In the genomic region with DNA sequence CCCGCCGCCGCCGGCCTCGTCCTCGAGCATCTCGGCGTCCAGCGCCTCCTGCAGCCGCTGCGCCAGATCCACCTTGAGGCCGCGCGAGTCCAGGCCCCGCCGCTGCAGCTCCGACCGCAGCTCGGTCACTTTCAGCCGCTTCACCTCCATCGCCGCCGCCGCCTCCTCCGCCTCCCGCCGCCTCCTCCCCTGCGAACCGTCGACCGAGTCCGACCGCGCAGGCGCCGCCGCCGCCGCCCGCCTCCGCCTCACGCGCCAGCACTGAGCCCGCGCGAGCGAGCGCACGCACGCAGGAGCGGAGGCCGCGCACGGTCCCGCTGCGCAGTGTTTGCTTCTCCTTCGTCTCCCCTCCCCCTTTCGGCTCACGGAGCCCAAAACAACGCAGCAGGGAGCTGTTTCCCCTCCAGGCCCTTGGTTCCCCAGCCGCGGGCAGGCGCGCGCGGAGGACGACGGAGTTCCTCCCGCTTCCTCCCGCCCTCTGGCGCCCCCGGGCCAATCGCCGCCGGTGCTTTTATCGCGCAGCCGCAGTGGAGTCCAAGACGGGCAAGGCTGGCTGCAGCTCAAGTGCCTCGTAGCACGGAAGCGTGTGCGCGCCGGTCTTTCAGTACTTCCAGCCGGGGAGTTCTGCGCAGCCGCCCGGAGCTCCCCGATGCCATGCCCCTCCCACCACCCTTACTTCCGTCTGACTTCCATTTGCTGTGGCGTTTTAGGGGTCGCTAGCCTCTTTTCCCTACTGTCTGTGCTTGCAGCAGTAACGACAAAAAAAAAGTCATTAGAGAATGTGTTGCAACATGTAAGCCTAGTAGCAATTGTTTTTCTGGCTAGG, we compare ENCODE assay signal across 1 cellular context.
TF ChIP-seq lines count a peak whose summit lies in the region.

HNRNPUL2 (minus strand) TSS at position 451 of the 826 bp plus-strand sequence; CDS start at position 150, 301 bp downstream.

TF ChIP-seq in HepG2, 621 proteins besides CTCF, POLR2A, EP300 and RAD21 (continued from another document and continues in another):
- TF ChIP-seq SP2 (CRISPR knock-in tag; IDR thresholded peaks at IDR 0.05): peak; percentile 88
- TF ChIP-seq ATF7 (IDR thresholded peaks at IDR 0.05): no peak
- TF ChIP-seq ATF7 (CRISPR knock-in tag; IDR thresholded peaks at IDR 0.05): no peak
- TF ChIP-seq TBL1XR1 (IDR thresholded peaks at IDR 0.05; ENCODE audit: borderline replicate concordance, low read length, partially characterized antibody): no peak
- TF ChIP-seq, protein P1, sequence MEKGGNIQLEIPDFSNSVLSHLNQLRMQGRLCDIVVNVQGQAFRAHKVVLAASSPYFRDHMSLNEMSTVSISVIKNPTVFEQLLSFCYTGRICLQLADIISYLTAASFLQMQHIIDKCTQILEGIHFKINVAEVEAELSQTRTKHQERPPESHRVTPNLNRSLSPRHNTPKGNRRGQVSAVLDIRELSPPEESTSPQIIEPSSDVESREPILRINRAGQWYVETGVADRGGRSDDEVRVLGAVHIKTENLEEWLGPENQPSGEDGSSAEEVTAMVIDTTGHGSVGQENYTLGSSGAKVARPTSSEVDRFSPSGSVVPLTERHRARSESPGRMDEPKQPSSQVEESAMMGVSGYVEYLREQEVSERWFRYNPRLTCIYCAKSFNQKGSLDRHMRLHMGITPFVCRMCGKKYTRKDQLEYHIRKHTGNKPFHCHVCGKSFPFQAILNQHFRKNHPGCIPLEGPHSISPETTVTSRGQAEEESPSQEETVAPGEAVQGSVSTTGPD (CRISPR knock-in tag; IDR thresholded peaks at IDR 0.05): no peak
- no peak for TF ChIP-seq SRF (IDR thresholded peaks at IDR 0.05; ENCODE audit: low read depth, low read length)
- no peak for TF ChIP-seq CEBPB (IDR thresholded peaks at IDR 0.05; ENCODE audit: borderline replicate concordance, low read depth, low read length)
- peak; percentile 51; the same call in 1 of the 2 replicates for TF ChIP-seq ISL2 (CRISPR knock-in tag; IDR thresholded peaks at IDR 0.05)
- TF ChIP-seq ZNF740 (CRISPR knock-in tag; IDR thresholded peaks at IDR 0.05): peak; percentile 57; the same call in 1 of the 2 replicates
- no peak; the same call in 1 of the 2 replicates for TF ChIP-seq GZF1 (CRISPR knock-in tag; IDR thresholded peaks at IDR 0.05)
- TF ChIP-seq HIVEP1 (CRISPR knock-in tag; IDR thresholded peaks at IDR 0.05): peak; percentile 73
- TF ChIP-seq ATF7-NPFF (CRISPR knock-in tag; IDR thresholded peaks at IDR 0.05; ENCODE audit: low read depth): peak; percentile 95; the same call in 1 of the 2 replicates
- TF ChIP-seq ZNF678 (CRISPR knock-in tag; IDR thresholded peaks at IDR 0.05): peak; percentile 78; the same call in 1 of the 2 replicates
- peak; percentile 96 for TF ChIP-seq IRF9 (CRISPR knock-in tag; IDR thresholded peaks at IDR 0.05; ENCODE audit: borderline replicate concordance)
- TF ChIP-seq TBX3 (IDR thresholded peaks at IDR 0.05; ENCODE audit: borderline replicate concordance): no peak
- TF ChIP-seq ZNF335 (CRISPR knock-in tag; IDR thresholded peaks at IDR 0.05): peak; percentile 84
- TF ChIP-seq, protein P2, sequence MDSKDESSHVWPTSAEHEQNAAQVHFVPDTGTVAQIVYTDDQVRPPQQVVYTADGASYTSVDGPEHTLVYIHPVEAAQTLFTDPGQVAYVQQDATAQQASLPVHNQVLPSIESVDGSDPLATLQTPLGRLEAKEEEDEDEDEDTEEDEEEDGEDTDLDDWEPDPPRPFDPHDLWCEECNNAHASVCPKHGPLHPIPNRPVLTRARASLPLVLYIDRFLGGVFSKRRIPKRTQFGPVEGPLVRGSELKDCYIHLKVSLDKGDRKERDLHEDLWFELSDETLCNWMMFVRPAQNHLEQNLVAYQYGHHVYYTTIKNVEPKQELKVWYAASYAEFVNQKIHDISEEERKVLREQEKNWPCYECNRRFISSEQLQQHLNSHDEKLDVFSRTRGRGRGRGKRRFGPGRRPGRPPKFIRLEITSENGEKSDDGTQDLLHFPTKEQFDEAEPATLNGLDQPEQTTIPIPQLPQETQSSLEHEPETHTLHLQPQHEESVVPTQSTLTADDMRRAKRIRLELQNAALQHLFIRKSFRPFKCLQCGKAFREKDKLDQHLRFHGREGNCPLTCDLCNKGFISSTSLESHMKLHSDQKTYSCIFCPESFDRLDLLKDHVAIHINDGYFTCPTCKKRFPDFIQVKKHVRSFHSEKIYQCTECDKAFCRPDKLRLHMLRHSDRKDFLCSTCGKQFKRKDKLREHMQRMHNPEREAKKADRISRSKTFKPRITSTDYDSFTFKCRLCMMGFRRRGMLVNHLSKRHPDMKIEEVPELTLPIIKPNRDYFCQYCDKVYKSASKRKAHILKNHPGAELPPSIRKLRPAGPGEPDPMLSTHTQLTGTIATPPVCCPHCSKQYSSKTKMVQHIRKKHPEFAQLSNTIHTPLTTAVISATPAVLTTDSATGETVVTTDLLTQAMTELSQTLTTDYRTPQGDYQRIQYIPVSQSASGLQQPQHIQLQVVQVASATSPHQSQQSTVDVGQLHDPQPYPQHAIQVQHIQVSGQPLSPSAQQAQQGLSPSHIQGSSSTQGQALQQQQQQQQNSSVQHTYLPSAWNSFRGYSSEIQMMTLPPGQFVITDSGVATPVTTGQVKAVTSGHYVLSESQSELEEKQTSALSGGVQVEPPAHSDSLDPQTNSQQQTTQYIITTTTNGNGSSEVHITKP (CRISPR knock-in tag; IDR thresholded peaks at IDR 0.05; ENCODE audit: low read depth): no peak; the same call in 1 of the 2 replicates
- TF ChIP-seq ZNF337 (CRISPR knock-in tag; IDR thresholded peaks at IDR 0.05; ENCODE audit: borderline replicate concordance, low read depth): no peak; the same call in 1 of the 2 replicates
- TF ChIP-seq ZFP62 (CRISPR knock-in tag; IDR thresholded peaks at IDR 0.05): no peak
- peak; percentile 24; the same call in 1 of the 2 replicates for TF ChIP-seq ZNF12 (CRISPR knock-in tag; IDR thresholded peaks at IDR 0.05)
- no peak; the same call in 1 of the 2 replicates for TF ChIP-seq RARA (CRISPR knock-in tag; IDR thresholded peaks at IDR 0.05)
- TF ChIP-seq ZNF576 (CRISPR knock-in tag; IDR thresholded peaks at IDR 0.05): no peak
- TF ChIP-seq ATF4 (CRISPR knock-in tag; IDR thresholded peaks at IDR 0.05): 0 out of 4 replicates have a peak, but pooled peaks of 1 of the 2 experiments have one; percentile 1
- no peak for TF ChIP-seq FOXP1 (IDR thresholded peaks at IDR 0.05)
- no peak for TF ChIP-seq FOXP1 (CRISPR knock-in tag; IDR thresholded peaks at IDR 0.05)
- TF ChIP-seq, protein P3, sequence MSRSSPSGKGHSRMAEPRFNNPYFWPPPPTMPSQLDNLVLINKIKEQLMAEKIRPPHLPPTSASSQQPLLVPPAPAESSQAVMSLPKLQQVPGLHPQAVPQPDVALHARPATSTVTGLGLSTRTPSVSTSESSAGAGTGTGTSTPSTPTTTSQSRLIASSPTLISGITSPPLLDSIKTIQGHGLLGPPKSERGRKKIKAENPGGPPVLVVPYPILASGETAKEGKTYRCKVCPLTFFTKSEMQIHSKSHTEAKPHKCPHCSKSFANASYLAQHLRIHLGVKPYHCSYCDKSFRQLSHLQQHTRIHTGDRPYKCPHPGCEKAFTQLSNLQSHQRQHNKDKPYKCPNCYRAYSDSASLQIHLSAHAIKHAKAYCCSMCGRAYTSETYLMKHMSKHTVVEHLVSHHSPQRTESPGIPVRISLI (CRISPR knock-in tag; IDR thresholded peaks at IDR 0.05; ENCODE audit: borderline replicate concordance): no peak
- TF ChIP-seq NFIC (IDR thresholded peaks at IDR 0.05; ENCODE audit: low read length): no peak
- TF ChIP-seq, protein P4, sequence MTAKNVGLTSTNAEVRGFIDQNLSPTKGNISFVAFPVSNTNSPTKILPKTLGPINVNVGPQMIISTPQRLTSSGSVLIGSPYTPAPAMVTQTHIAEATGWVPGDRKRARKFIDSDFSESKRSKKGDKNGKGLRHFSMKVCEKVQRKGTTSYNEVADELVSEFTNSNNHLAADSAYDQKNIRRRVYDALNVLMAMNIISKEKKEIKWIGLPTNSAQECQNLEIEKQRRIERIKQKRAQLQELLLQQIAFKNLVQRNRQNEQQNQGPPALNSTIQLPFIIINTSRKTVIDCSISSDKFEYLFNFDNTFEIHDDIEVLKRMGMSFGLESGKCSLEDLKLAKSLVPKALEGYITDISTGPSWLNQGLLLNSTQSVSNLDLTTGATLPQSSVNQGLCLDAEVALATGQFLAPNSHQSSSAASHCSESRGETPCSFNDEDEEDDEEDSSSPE (CRISPR knock-in tag; IDR thresholded peaks at IDR 0.05): peak; percentile 97
- no peak for TF ChIP-seq MTF2 (CRISPR knock-in tag; IDR thresholded peaks at IDR 0.05; ENCODE audit: borderline replicate concordance)
- TF ChIP-seq KLF13 (CRISPR knock-in tag; IDR thresholded peaks at IDR 0.05): no peak
- no peak for TF ChIP-seq THAP8 (CRISPR knock-in tag; IDR thresholded peaks at IDR 0.05; ENCODE audit: borderline replicate concordance)
- TF ChIP-seq ZNF772 (CRISPR knock-in tag; IDR thresholded peaks at IDR 0.05): peak; percentile 86; the same call in 1 of the 2 replicates
- TF ChIP-seq, protein P5, sequence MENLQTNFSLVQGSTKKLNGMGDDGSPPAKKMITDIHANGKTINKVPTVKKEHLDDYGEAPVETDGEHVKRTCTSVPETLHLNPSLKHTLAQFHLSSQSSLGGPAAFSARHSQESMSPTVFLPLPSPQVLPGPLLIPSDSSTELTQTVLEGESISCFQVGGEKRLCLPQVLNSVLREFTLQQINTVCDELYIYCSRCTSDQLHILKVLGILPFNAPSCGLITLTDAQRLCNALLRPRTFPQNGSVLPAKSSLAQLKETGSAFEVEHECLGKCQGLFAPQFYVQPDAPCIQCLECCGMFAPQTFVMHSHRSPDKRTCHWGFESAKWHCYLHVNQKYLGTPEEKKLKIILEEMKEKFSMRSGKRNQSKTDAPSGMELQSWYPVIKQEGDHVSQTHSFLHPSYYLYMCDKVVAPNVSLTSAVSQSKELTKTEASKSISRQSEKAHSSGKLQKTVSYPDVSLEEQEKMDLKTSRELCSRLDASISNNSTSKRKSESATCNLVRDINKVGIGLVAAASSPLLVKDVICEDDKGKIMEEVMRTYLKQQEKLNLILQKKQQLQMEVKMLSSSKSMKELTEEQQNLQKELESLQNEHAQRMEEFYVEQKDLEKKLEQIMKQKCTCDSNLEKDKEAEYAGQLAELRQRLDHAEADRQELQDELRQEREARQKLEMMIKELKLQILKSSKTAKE (CRISPR knock-in tag; IDR thresholded peaks at IDR 0.05; ENCODE audit: borderline replicate concordance): no peak; the same call in 1 of the 2 replicates
- TF ChIP-seq TAF1 (CRISPR knock-in tag; IDR thresholded peaks at IDR 0.05): peak; percentile 78
- 0 out of 2 replicates have a peak, but pooled peaks have one; percentile 90 for TF ChIP-seq ARID2 (CRISPR knock-in tag; IDR thresholded peaks at IDR 0.05; ENCODE audit: borderline replicate concordance)
- no peak for TF ChIP-seq ZMYM3 (CRISPR knock-in tag; IDR thresholded peaks at IDR 0.05)
- peak; percentile 51; the same call in 1 of the 2 replicates for TF ChIP-seq ZC3H13 (CRISPR knock-in tag; IDR thresholded peaks at IDR 0.05)
- TF ChIP-seq ZNF296 (CRISPR knock-in tag; conservative IDR thresholded peaks at IDR 0.05): 0 out of 2 replicates have a peak, but pooled peaks have one; percentile 17
- peak; percentile 57; the same call in 1 of the 2 replicates for TF ChIP-seq SMYD3 (CRISPR knock-in tag; IDR thresholded peaks at IDR 0.05)
- TF ChIP-seq BRD4 (CRISPR knock-in tag; IDR thresholded peaks at IDR 0.05): peak; percentile 80
- TF ChIP-seq CREB3 (CRISPR knock-in tag; IDR thresholded peaks at IDR 0.05): peak; percentile 79; the same call in 1 of the 2 replicates
- TF ChIP-seq ZNF160 (CRISPR knock-in tag; IDR thresholded peaks at IDR 0.05): peak; percentile 47; the same call in 1 of the 2 replicates
- no peak for TF ChIP-seq MTA3 (CRISPR knock-in tag; IDR thresholded peaks at IDR 0.05)
- peak; percentile 94; the same call in 1 of the 2 replicates for TF ChIP-seq NFKB2 (CRISPR knock-in tag; IDR thresholded peaks at IDR 0.05; ENCODE audit: borderline replicate concordance)
- TF ChIP-seq, protein P6, sequence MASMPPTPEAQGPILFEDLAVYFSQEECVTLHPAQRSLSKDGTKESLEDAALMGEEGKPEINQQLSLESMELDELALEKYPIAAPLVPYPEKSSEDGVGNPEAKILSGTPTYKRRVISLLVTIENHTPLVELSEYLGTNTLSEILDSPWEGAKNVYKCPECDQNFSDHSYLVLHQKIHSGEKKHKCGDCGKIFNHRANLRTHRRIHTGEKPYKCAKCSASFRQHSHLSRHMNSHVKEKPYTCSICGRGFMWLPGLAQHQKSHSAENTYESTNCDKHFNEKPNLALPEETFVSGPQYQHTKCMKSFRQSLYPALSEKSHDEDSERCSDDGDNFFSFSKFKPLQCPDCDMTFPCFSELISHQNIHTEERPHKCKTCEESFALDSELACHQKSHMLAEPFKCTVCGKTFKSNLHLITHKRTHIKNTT (CRISPR knock-in tag; IDR thresholded peaks at IDR 0.05): no peak
- TF ChIP-seq ZNF615 (CRISPR knock-in tag; IDR thresholded peaks at IDR 0.05; ENCODE audit: borderline replicate concordance): no peak
